In the genomic region with DNA sequence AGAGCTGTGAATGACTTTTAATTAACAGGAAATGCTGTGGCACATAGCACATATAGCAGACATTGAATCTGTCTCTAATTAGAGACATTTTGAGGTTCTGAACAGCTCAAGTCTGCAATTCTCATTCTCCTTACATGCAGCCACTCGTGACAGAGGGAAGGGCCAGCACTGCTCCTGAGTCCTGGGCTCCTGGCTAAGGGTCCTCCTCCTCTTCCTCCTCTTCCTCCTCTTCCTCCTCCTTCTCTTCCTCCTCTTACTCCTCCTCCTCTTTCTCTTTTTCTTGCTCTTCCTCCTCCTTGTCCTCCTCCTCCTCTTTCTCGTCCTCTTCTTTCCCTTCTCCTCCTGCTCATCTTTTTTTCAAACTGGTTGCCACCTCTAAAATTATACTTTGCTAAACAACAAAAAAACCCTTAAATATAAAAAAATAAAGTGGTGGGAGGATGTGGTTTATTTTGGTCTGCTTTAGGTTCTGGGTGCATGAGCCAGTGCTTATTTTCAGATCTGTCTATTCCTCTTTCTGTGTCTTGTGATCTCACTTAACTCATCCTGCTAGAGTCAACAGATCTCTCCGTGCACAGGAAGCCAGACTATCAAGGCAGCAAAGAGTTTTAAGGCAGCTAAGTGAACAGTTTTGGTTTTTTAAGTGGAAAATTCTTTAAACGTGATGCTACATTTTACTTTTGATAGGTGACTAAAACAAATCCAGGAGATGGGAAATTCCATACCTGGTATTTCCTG, we compare ENCODE assay signal across 8 cellular contexts.
DNase-seq lines count a peak whose midpoint lies in the region; ATAC-seq and TF ChIP-seq lines count a peak whose summit lies in the region.

No MANE protein-coding gene starts in this region.

- H3K9ac ChIP-seq in PC-3 (ENCODE audit: low read length) = no peak overlapping the region

- H3K36me3 Mint-ChIP-seq in activated naive CD4-positive, alpha-beta T cell treated with anti-CD3 and anti-CD28 coated beads for 36 hours (ENCODE audit: low read depth) = no peaks in the 10 kb centered on the region
- no peaks in the 10 kb centered on the region for H3K36me3 Mint-ChIP-seq in mesothelial cell of epicardium

- peaks cover 37% of the 10 kb centered on the region for H3K4me1 Mint-ChIP-seq in activated naive CD4-positive, alpha-beta T cell treated with anti-CD3 and anti-CD28 coated beads for 36 hours (ENCODE audit: low read depth)
- H3K4me1 Mint-ChIP-seq in mesothelial cell of epicardium = peaks cover 29% of the 10 kb centered on the region

- H4K20me1 ChIP-seq in PC-3 (ENCODE audit: low read length) = no peaks in the 10 kb centered on the region

- POLR2A ChIA-PET in PC-3 (lab: Charles Lee; ENCODE audit: unreplicated experiment) = interaction anchor here (0.6 kb wide), 1 partner anchor 1035 kb away, joined by 3 read pairs; no protein-coding TSS in a partner anchor
- POLR2A ChIA-PET in HEK293T (lab: Yijun Ruan, JAX) = no interaction called here

- peaks cover 36% of the 10 kb centered on the region for H3K4me1 ChIP-seq in PC-3 (ENCODE audit: insufficient read depth, low read length)

- no peak overlapping the region for H3K4me2 ChIP-seq in PC-3 (ENCODE audit: low read length)

- CTCF ChIA-PET in activated naive CD4-positive, alpha-beta T cell treated with anti-CD3 and anti-CD28 coated beads for 36 hours (lab: Charles Lee) = interaction anchor here (0.6 kb wide), 1 partner anchor 687 kb away, joined by 5 read pairs; no protein-coding TSS in a partner anchor
- CTCF ChIA-PET in PC-3 (lab: Charles Lee) = no interaction called here
- CTCF ChIA-PET in HEK293T (lab: Yijun Ruan, JAX) = no interaction called here

- H3K36me3 ChIP-seq in PC-3 (ENCODE audit: low read depth, low read length) = peaks cover 13% of the 10 kb centered on the region

- peak overlapping the region; percentile 85 for H3K27ac Mint-ChIP-seq in activated naive CD4-positive, alpha-beta T cell treated with anti-CD3 and anti-CD28 coated beads for 36 hours
- no peak overlapping the region for H3K27ac Mint-ChIP-seq in mesothelial cell of epicardium

- H3K4me3 Mint-ChIP-seq in activated naive CD4-positive, alpha-beta T cell treated with anti-CD3 and anti-CD28 coated beads for 36 hours = peak overlapping the region; percentile 40
- no peak overlapping the region for H3K4me3 Mint-ChIP-seq in mesothelial cell of epicardium

- peak; percentile 84 for ATAC-seq in HG02870 (IDR thresholded peaks at IDR 0.05; ENCODE audit: unreplicated experiment)
- 0 out of 2 replicates have a peak, but pooled peaks have one; percentile 24 for ATAC-seq in PC-3

- no peaks in the 10 kb centered on the region for H3K27me3 Mint-ChIP-seq in activated naive CD4-positive, alpha-beta T cell treated with anti-CD3 and anti-CD28 coated beads for 36 hours (ENCODE audit: low read depth)
- H3K27me3 Mint-ChIP-seq in mesothelial cell of epicardium (ENCODE audit: low read depth) = peaks cover 18% of the 10 kb centered on the region

- intact Hi-C loops in activated naive CD4-positive, alpha-beta T cell treated with anti-CD3 and anti-CD28 coated beads for 36 hours (cut with micrococcal nuclease) = loop anchor here (1.0 to 5.0 kb wide), 11 partner anchors 66 to 1500 kb away; no protein-coding TSS in a partner anchor
- intact Hi-C loops in PC-3 (cut with micrococcal nuclease) = loop anchor here (10.0 kb wide), 1 partner anchor 468 kb away; no protein-coding TSS in a partner anchor

- peaks cover 3% of the 10 kb centered on the region for H3K9me3 Mint-ChIP-seq in activated naive CD4-positive, alpha-beta T cell treated with anti-CD3 and anti-CD28 coated beads for 36 hours
- peaks cover 20% of the 10 kb centered on the region for H3K9me3 Mint-ChIP-seq in mesothelial cell of epicardium

- peaks cover under 1% of the 10 kb centered on the region for H3F3A ChIP-seq in PC-3 (ENCODE audit: low read length, unreplicated experiment)

- H3K27ac ChIP-seq in PC-3 (ENCODE audit: low read length) = no peak overlapping the region

- no peaks in the 10 kb centered on the region for H3K27me3 ChIP-seq in PC-3 (ENCODE audit: low read length)

- no peak overlapping the region for H3K4me3 ChIP-seq in PC-3 (ENCODE audit: low read length)

- TF ChIP-seq CTCF in PC-3 (conservative IDR thresholded peaks at IDR 0.05; ENCODE audit: low read depth, low read length) (no peak), mesothelial cell of epicardium (IDR thresholded peaks at IDR 0.05; ENCODE audit: unreplicated experiment) (no peak)

- H3K9me2 ChIP-seq in PC-3 (replicated peaks; ENCODE audit: low read length) = no peaks in the 10 kb centered on the region

- no TSS peak for BruUV-seq in PC-3 (replicated peaks; lab: Mats Ljungman, UMichigan)

- peak; percentile 63 for DNase-seq in activated naive CD4-positive, alpha-beta T cell treated with anti-CD3 and anti-CD28 coated beads for 36 hours
- no peak for DNase-seq in activated naive CD4-positive, alpha-beta T cell treated with Interleukin-2 at 50 U/mL for 16 hours
- DNase-seq in PC-3 = no peak
- DNase-seq in globus pallidus (ENCODE audit: low spot score) = peak; percentile 34
- no peak for DNase-seq in activated effector memory CD4-positive, alpha-beta T cell treated with Interleukin-2 at 50 U/mL for 16 hours
- no peak for DNase-seq in mesothelial cell of epicardium (ENCODE audit: low spot score in 2 of 2, unreplicated experiment in 2 of 2)
- DNase-seq in HEK293T (ENCODE audit: extremely low spot score) = no peak

- H2AFZ ChIP-seq in PC-3 (ENCODE audit: low read length) = no peak overlapping the region

- no peaks in the 10 kb centered on the region for H3K79me2 ChIP-seq in PC-3 (ENCODE audit: low read length)

- peaks cover 16% of the 10 kb centered on the region for H3K9me3 ChIP-seq in PC-3 (ENCODE audit: low read length)

TF ChIP-seq in HEK293T, 16 proteins besides CTCF, POLR2A, EP300 and RAD21:
- TF ChIP-seq TARDBP (IDR thresholded peaks at IDR 0.05) (no peak), ZNF384 (IDR thresholded peaks at IDR 0.05) (no peak), SP1 (IDR thresholded peaks at IDR 0.05) (no peak), FOXM1 (IDR thresholded peaks at IDR 0.05; ENCODE audit: borderline replicate concordance) (no peak), HDGF (IDR thresholded peaks at IDR 0.05; ENCODE audit: borderline replicate concordance) (no peak), CTBP1 (IDR thresholded peaks at IDR 0.05; ENCODE audit: borderline replicate concordance) (no peak), SUZ12 (IDR thresholded peaks at IDR 0.05) (no peak), ARNT (IDR thresholded peaks at IDR 0.05) (no peak)
- TF ChIP-seq, protein P1, sequence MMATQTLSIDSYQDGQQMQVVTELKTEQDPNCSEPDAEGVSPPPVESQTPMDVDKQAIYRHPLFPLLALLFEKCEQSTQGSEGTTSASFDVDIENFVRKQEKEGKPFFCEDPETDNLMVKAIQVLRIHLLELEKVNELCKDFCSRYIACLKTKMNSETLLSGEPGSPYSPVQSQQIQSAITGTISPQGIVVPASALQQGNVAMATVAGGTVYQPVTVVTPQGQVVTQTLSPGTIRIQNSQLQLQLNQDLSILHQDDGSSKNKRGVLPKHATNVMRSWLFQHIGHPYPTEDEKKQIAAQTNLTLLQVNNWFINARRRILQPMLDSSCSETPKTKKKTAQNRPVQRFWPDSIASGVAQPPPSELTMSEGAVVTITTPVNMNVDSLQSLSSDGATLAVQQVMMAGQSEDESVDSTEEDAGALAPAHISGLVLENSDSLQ (IDR thresholded peaks at IDR 0.05) = no peak

Comparison
In these comparisons a context has a peak if more than half of its experiments do, and no peak if none do; other contexts are left out.
1. DNase-seq: peak in activated naive CD4-positive, alpha-beta T cell treated with anti-CD3 and anti-CD28 coated beads for 36 hours (single experiment) and globus pallidus (single experiment); none in activated naive CD4-positive, alpha-beta T cell treated with Interleukin-2 at 50 U/mL for 16 hours (single experiment), PC-3 (single experiment), activated effector memory CD4-positive, alpha-beta T cell treated with Interleukin-2 at 50 U/mL for 16 hours (single experiment), mesothelial cell of epicardium (0 of 2) and HEK293T (single experiment).